In the genomic region with DNA sequence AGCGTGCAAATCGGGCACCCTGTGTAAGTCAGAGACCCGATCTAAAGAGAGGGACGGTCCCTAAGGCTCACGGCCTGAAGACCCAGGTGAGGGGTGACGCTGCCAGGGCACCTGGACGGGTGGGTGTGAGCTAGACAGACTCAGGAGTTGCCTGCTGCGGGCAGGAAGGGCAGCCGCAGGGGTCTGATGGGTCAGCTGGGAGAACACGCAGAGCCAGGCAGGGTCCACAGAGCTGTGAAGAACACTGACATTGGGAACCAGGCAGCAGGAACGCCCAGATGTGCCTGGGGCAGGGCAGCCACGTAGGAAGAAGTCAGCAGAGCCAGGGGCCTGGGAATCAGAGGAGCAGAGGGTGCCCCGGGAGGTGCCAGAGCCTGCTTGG, we compare ENCODE assay signal across 2 cellular contexts.
TF ChIP-seq lines count a peak whose summit lies in the region.

No MANE protein-coding gene starts in this region.

TF ChIP-seq in HepG2, 621 proteins besides CTCF, POLR2A, EP300 and RAD21:
- TF ChIP-seq JUND (CRISPR knock-in tag; IDR thresholded peaks at IDR 0.05) (no peak), ZNF3 (CRISPR knock-in tag; IDR thresholded peaks at IDR 0.05) (no peak), SAP130 (CRISPR knock-in tag; IDR thresholded peaks at IDR 0.05; ENCODE audit: low read depth) (no peak), RNF2 (conservative IDR thresholded peaks at IDR 0.05; ENCODE audit: low read depth) (no peak), ZNF619 (CRISPR knock-in tag; IDR thresholded peaks at IDR 0.05) (no peak), GATA4 (IDR thresholded peaks at IDR 0.05; ENCODE audit: borderline replicate concordance, low read depth) (no peak)
- TF ChIP-seq, protein P1, sequence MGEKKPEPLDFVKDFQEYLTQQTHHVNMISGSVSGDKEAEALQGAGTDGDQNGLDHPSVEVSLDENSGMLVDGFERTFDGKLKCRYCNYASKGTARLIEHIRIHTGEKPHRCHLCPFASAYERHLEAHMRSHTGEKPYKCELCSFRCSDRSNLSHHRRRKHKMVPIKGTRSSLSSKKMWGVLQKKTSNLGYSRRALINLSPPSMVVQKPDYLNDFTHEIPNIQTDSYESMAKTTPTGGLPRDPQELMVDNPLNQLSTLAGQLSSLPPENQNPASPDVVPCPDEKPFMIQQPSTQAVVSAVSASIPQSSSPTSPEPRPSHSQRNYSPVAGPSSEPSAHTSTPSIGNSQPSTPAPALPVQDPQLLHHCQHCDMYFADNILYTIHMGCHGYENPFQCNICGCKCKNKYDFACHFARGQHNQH (CRISPR knock-in tag; IDR thresholded peaks at IDR 0.05) = no peak
- TF ChIP-seq, protein P2, sequence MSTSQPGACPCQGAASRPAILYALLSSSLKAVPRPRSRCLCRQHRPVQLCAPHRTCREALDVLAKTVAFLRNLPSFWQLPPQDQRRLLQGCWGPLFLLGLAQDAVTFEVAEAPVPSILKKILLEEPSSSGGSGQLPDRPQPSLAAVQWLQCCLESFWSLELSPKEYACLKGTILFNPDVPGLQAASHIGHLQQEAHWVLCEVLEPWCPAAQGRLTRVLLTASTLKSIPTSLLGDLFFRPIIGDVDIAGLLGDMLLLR (CRISPR knock-in tag; IDR thresholded peaks at IDR 0.05) = no peak
- TF ChIP-seq, protein P3, sequence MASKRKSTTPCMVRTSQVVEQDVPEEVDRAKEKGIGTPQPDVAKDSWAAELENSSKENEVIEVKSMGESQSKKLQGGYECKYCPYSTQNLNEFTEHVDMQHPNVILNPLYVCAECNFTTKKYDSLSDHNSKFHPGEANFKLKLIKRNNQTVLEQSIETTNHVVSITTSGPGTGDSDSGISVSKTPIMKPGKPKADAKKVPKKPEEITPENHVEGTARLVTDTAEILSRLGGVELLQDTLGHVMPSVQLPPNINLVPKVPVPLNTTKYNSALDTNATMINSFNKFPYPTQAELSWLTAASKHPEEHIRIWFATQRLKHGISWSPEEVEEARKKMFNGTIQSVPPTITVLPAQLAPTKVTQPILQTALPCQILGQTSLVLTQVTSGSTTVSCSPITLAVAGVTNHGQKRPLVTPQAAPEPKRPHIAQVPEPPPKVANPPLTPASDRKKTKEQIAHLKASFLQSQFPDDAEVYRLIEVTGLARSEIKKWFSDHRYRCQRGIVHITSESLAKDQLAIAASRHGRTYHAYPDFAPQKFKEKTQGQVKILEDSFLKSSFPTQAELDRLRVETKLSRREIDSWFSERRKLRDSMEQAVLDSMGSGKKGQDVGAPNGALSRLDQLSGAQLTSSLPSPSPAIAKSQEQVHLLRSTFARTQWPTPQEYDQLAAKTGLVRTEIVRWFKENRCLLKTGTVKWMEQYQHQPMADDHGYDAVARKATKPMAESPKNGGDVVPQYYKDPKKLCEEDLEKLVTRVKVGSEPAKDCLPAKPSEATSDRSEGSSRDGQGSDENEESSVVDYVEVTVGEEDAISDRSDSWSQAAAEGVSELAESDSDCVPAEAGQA (IDR thresholded peaks at IDR 0.05; ENCODE audit: low read depth) = no peak
- TF ChIP-seq, protein P3 (CRISPR knock-in tag; IDR thresholded peaks at IDR 0.05; ENCODE audit: borderline replicate concordance) = no peak

TF ChIP-seq in H1, 55 proteins besides CTCF, POLR2A, EP300 and RAD21:
- no peak for TF ChIP-seq FOSL1 (IDR thresholded peaks at IDR 0.05; ENCODE audit: insufficient read depth, low read depth, low read length)
- TF ChIP-seq TEAD4 (IDR thresholded peaks at IDR 0.05; ENCODE audit: low read depth, low read length) = no peak
- TF ChIP-seq SIRT6 (IDR thresholded peaks at IDR 0.05; ENCODE audit: low read length) = no peak
- no peak for TF ChIP-seq PHF8 (conservative IDR thresholded peaks at IDR 0.05; ENCODE audit: low read depth, low read length)
- no peak for TF ChIP-seq HDAC6 (IDR thresholded peaks at IDR 0.05; ENCODE audit: low read depth, low read length)
- TF ChIP-seq SIN3A (conservative IDR thresholded peaks at IDR 0.05 in 1 of 2, IDR thresholded peaks at IDR 0.05 in 1 of 2; ENCODE audit: low read depth in 1 of 2, low read length in 2 of 2) = no peak
- TF ChIP-seq RBBP5 (IDR thresholded peaks at IDR 0.05; ENCODE audit: borderline replicate concordance, low read depth, low read length) = no peak
- TF ChIP-seq POLR2AphosphoS5 (IDR thresholded peaks at IDR 0.05; ENCODE audit: low read depth, low read length) = no peak
- TF ChIP-seq BRCA1 (IDR thresholded peaks at IDR 0.05; ENCODE audit: low read depth, low read length) = no peak
- TF ChIP-seq CBX5 (IDR thresholded peaks at IDR 0.05; ENCODE audit: low read depth, low read length) = no peak
- TF ChIP-seq JUND (IDR thresholded peaks at IDR 0.05; ENCODE audit: low read length) = no peak
- TF ChIP-seq TCF12 (IDR thresholded peaks at IDR 0.05; ENCODE audit: low read depth, low read length) = no peak
- TF ChIP-seq CHD1 (IDR thresholded peaks at IDR 0.05; ENCODE audit: low read depth, low read length) = no peak
- no peak for TF ChIP-seq KDM5A (IDR thresholded peaks at IDR 0.05; ENCODE audit: low read length)
- no peak for TF ChIP-seq CTBP2 (IDR thresholded peaks at IDR 0.05; ENCODE audit: borderline replicate concordance, insufficient read depth, insufficient read length, low read length)
- TF ChIP-seq RNF2 (IDR thresholded peaks at IDR 0.05; ENCODE audit: borderline replicate concordance, low read depth, low read length, missing control alignments, poor library complexity, severe bottlenecking) = no peak
